In the genomic region with DNA sequence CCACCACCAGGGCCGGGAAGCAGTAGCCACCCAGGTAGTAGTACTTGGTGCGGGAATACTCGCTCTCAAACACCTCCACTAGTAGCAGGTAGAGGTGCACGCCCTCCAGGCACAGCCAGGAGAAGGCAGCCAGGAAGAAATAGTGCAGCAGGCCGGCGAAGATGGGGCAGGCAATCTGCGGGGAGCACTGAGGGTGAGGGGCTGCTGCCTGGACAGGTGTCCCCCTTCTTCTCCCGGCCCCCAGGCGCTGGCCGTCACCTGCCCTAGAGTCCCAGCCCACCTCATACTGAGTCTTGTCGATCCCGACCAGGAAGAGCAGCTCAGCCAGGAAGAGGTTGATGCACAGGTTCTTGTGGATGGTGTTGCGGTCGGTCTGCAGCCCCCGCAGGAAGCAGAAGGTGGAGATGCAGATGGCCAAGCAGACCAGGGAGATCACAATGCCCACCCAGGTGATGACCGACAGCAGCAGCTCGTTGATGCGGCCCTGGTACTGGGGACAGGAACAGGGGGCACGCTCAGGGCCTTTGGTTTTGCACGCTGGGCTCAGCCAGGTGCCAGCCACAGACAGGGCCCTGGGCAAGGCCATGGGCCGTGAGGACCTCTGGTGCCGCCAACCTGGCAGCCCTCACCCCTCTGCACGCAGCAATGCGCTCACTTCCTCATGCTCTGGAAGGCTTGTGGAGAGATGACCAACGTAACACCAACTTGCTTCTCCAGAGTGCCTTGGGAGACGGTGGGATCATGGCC, we compare ENCODE assay signal across 1 cellular context.
TF ChIP-seq lines count a peak whose summit lies in the region.

No MANE protein-coding gene starts in this region.

TF ChIP-seq in K562, 482 proteins besides CTCF, POLR2A, EP300 and RAD21:
- TF ChIP-seq SIX5 (IDR thresholded peaks at IDR 0.05; ENCODE audit: borderline replicate concordance in 1 of 2, insufficient read depth in 1 of 2, low read depth in 1 of 2, low read length in 2 of 2) (no peak), POLR2G (IDR thresholded peaks at IDR 0.05; ENCODE audit: low read depth, low read length) (peak; percentile 9; the same call in 1 of the 2 replicates), RBM22 (IDR thresholded peaks at IDR 0.05; ENCODE audit: low read depth, low read length, poor library complexity, severe bottlenecking) (peak; percentile 81), NFXL1 (CRISPR knock-in tag; IDR thresholded peaks at IDR 0.05) (no peak)
